In the genomic region with DNA sequence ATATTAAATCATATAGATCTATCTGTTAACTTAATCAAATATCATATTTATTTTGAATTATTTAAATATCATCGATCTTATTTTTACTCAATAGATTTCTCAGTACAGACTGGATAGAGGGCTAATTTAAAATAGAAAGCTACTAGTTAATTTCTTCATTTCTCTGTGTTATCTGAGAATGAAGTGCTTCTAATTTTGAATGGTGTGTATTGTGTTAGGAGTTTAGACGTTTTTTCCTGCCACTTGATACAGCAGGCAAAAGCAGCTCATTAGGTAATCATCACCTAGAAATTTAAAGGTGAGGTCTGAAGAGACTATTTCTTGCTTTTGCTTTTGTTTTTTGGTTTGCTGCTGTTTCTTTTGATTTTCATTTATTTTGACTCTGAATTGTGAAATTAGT, we compare ENCODE assay signal across 23 cellular contexts.
"Had no signal": no experiment of that assay in that cellular context is flagged by ENCODE, and none has a peak within 500 bp of the region (broad histone marks: within the 10 kb centered on the region; RNA-seq: fewer than 3 reads in every experiment).

No MANE protein-coding gene starts in this region.

- H3K4me1 Mint-ChIP-seq: IgD-negative memory B cell had no signal

- H3K9ac ChIP-seq: KMS-11 had no signal

- H3K27ac ChIP-seq: HL-60, KMS-11, RWPE1, SJSA1, SK-N-MC had no signal

- H3K27ac Mint-ChIP-seq: IgD-negative memory B cell had no signal

- H3K4me3 ChIP-seq: K562, SJSA1, SK-N-MC had no signal

- H3K36me3 ChIP-seq: SJSA1 had no signal

- H3K4me1 ChIP-seq: SJSA1 had no signal

- H3K9me3 ChIP-seq: SJSA1 had no signal

- ATAC-seq: K562, Panc1, PC-3 had no signal

- H3K27me3 Mint-ChIP-seq: IgD-negative memory B cell had no signal

- H3K36me3 Mint-ChIP-seq: IgD-negative memory B cell had no signal

- H3K4me3 Mint-ChIP-seq: IgD-negative memory B cell had no signal

- DNase-seq: Kasumi-1, MM.1S, NCI-H1092 treated with DMSO at 0.1 percent for 48 hours, NCI-H1417 treated with DMSO at 0.1 percent for 48 hours, NCI-H1694 treated with DMSO at 0.1 percent for 48 hours, NCI-H1930, NCI-H2081, NCI-H2171, NCI-H226, NCI-H446, NCI-H510A, NCI-H524 treated with DMSO at 0.1 percent for 48 hours, NCI-H82, PC-3, SIG-M5 had no signal
